In genomic region chr20:57652865-57653545, GRCh38 we compare ENCODE assay signal across 12 cellular contexts. TPM values are rescaled to one million over a fixed set of nuclear protein-coding genes. Genes with fewer than 3 reads are reported as not detected.
A peak's percentile ranks its signal among the peaks of the same experiment; 100 is the strongest.
DNase-seq lines count a peak whose midpoint lies in the region; TF ChIP-seq lines count a peak whose summit lies in the region.
"Had no signal": no experiment of that assay in that cellular context is flagged by ENCODE, and none has a peak within 500 bp of the region (broad histone marks: within the 10 kb centered on the region; RNA-seq: fewer than 3 reads in every experiment).

No MANE protein-coding gene starts in this region.

- H3K4me3 Mint-ChIP-seq in osteocyte (ENCODE audit: unreplicated experiment): no peak overlapping the region

- TF ChIP-seq CTCF in GM12864 (IDR thresholded peaks at IDR 0.05; ENCODE audit: low read depth, low read length, missing control alignments) (peak; percentile 27), dorsolateral prefrontal cortex (IDR thresholded peaks at IDR 0.05 in 54 of 56, conservative IDR thresholded peaks at IDR 0.05 in 2 of 56; ENCODE audit: low read depth in 1 of 56, partially characterized antibody in 56 of 56) (peak in 2 of 56 donors; percentile 7 to 9), osteocyte (IDR thresholded peaks at IDR 0.05) (no peak)

- no peak overlapping the region for H3K4me3 ChIP-seq in GM12864 (ENCODE audit: low read depth, low read length)
- no peak overlapping the region for H3K4me3 ChIP-seq in dorsolateral prefrontal cortex
- H3K4me3 ChIP-seq: body of pancreas, right lobe of liver had no signal

- peaks cover 1% of the 10 kb centered on the region for H3K4me1 Mint-ChIP-seq in osteocyte (ENCODE audit: unreplicated experiment)

- no peak overlapping the region for H3K27ac Mint-ChIP-seq in osteocyte (ENCODE audit: unreplicated experiment)

- H3K36me3 Mint-ChIP-seq in osteocyte (ENCODE audit: unreplicated experiment): peaks cover 21% of the 10 kb centered on the region

- H3K27ac ChIP-seq in dorsolateral prefrontal cortex: no peak overlapping the region
- H3K27ac ChIP-seq: body of pancreas, right lobe of liver had no signal

- no peak for DNase-seq in GM12864 (ENCODE audit: low read depth)
- DNase-seq in NAMALWA (ENCODE audit: low spot score): peak; percentile 45
- peak in 7 of 10 donors; percentile 2 to 27 (median 18) for DNase-seq in dorsolateral prefrontal cortex
- peak; percentile 77 for DNase-seq in osteocyte (ENCODE audit: extremely low spot score, unreplicated experiment)
- DNase-seq in pons (ENCODE audit: low spot score): no peak
- DNase-seq in T1000 (lab: John Stamatoyannopoulos, UW): no peak
- no peak for DNase-seq in SW480 (ENCODE audit: low spot score)
- no peak for DNase-seq in C1 segment of cervical spinal cord (lab: John Stamatoyannopoulos, UW)
- DNase-seq: KBM-7 had no signal

- no peaks in the 10 kb centered on the region for H3K27me3 ChIP-seq in dorsolateral prefrontal cortex
- H3K27me3 ChIP-seq: body of pancreas, right lobe of liver had no signal

- intact Hi-C loops in dorsolateral prefrontal cortex (cut with DNase I): loop anchor here (2.0 to 5.0 kb wide), 3 partner anchors 309 to 526 kb away; no protein-coding TSS in a partner anchor

- no peaks in the 10 kb centered on the region for H3K27me3 Mint-ChIP-seq in osteocyte (ENCODE audit: unreplicated experiment)

- no peaks in the 10 kb centered on the region for H3K9me3 Mint-ChIP-seq in osteocyte (ENCODE audit: unreplicated experiment)

RNA-seq across cellular contexts. Expression of gene ZBP1, which starts 32.8 kb away (rescaled TPM):
- total RNA-seq in dorsolateral prefrontal cortex (1 to 10 TPM in 11 of 120 experiments, under 1 TPM in 22, not detected in 87; 0.20 to 2.4 (median 0.79) TPM), osteocyte (not detected in 2 replicates)
- total RNA-seq: temporal lobe had no signal

RNA-seq across cellular contexts. Expression of gene PMEPA1, which starts 56.8 kb away (rescaled TPM):
- total RNA-seq in dorsolateral prefrontal cortex: 10 to 100 TPM; 22.0 to 55.2 (median 36.7) TPM
- total RNA-seq in osteocyte: 24.1 and 28.2 TPM in 2 replicates

Comparison
In these comparisons a context has a peak if more than half of its experiments do, and no peak if none do; other contexts are left out.
1. DNase-seq: peak in NAMALWA (single experiment), dorsolateral prefrontal cortex (7 of 10) and osteocyte (single experiment); none in GM12864 (single experiment), pons (single experiment), T1000 (single experiment), SW480 (single experiment) and C1 segment of cervical spinal cord (0 of 14).